Comparison of ENCODE assay signal across 9 cellular contexts in genomic region chr2:98935111-98935770, GRCh38. TPM values are rescaled to one million over a fixed set of nuclear protein-coding genes. Genes with fewer than 3 reads are reported as not detected.
A peak's percentile ranks its signal among the peaks of the same experiment; 100 is the strongest.
DNase-seq lines count a peak whose midpoint lies in the region; ATAC-seq and TF ChIP-seq lines count a peak whose summit lies in the region.
"Had no signal": no experiment of that assay in that cellular context is flagged by ENCODE, and none has a peak within 500 bp of the region (broad histone marks: within the 10 kb centered on the region; RNA-seq: fewer than 3 reads in every experiment).

No MANE protein-coding gene starts in this region.

- H3K4me3 ChIP-seq in CD8-positive, alpha-beta T cell (ENCODE audit: low read depth, low read length), result peak overlapping the region; percentile 30
- H3K4me3 ChIP-seq in LNCaP clone FGC (ENCODE audit: low read depth, low read length), result peak overlapping the region; percentile 13; the same call in 1 of the 2 replicates
- H3K4me3 ChIP-seq in colonic mucosa, result peak overlapping the region; percentile 34

- intact Hi-C loops in CD8-positive, alpha-beta T cell (cut with DNase I, micrococcal nuclease), result loop anchor here in 1 of 2 experiments (10.0 kb wide), 2 partner anchors 240 to 290 kb away; no protein-coding TSS in a partner anchor
- intact Hi-C loops in colonic mucosa (cut with DNase I), result no loop called here

- H3K27ac Mint-ChIP-seq in CD8-positive, alpha-beta T cell, result no peak overlapping the region
- no peak overlapping the region for H3K27ac Mint-ChIP-seq in nephron
- H3K27ac Mint-ChIP-seq: dendritic cell treated with granulocyte-macrophage colony-stimulating factor and Interleukin-4, amounts not matched to agents 40 ng/mL and 50 ng/mL, for 4 days had no signal

- no peaks in the 10 kb centered on the region for H3K36me3 ChIP-seq in CD8-positive, alpha-beta T cell (ENCODE audit: insufficient read depth, low read length)
- no peaks in the 10 kb centered on the region for H3K36me3 ChIP-seq in colonic mucosa

- no peaks in the 10 kb centered on the region for H3K9me3 ChIP-seq in CD8-positive, alpha-beta T cell (ENCODE audit: low read length)
- no peaks in the 10 kb centered on the region for H3K9me3 ChIP-seq in colonic mucosa

- POLR2A ChIA-PET in CD8-positive, alpha-beta T cell (lab: Charles Lee), result no interaction called here

- peaks cover 13% of the 10 kb centered on the region for H3K4me1 Mint-ChIP-seq in CD8-positive, alpha-beta T cell (ENCODE audit: low read depth)
- H3K4me1 Mint-ChIP-seq in nephron, result peaks cover 10% of the 10 kb centered on the region

- H3K9ac ChIP-seq in colonic mucosa (ENCODE audit: low read depth in 2 of 2, low read length in 2 of 2), result no peak overlapping the region

- peaks cover 9% of the 10 kb centered on the region for H3K4me1 ChIP-seq in CD8-positive, alpha-beta T cell (ENCODE audit: insufficient read depth, low read length)
- peaks cover 6% of the 10 kb centered on the region for H3K4me1 ChIP-seq in colonic mucosa

- peaks cover 54% of the 10 kb centered on the region for H3K27me3 Mint-ChIP-seq in CD8-positive, alpha-beta T cell (ENCODE audit: low read depth)
- peaks cover 83% of the 10 kb centered on the region for H3K27me3 Mint-ChIP-seq in nephron (ENCODE audit: low read depth)

- CTCF ChIA-PET in CD8-positive, alpha-beta T cell (lab: Charles Lee), result interaction anchor here (0.6 kb wide), 2 partner anchors 43 to 68 kb away, joined by 3 read pairs; no protein-coding TSS in a partner anchor

- H3K27me3 ChIP-seq in CD8-positive, alpha-beta T cell (ENCODE audit: insufficient read depth, low read length), result peaks cover 9% of the 10 kb centered on the region
- peaks cover 29% of the 10 kb centered on the region for H3K27me3 ChIP-seq in colonic mucosa

- ATAC-seq in CD8-positive, alpha-beta T cell, result no peak
- ATAC-seq in HG02840 (IDR thresholded peaks at IDR 0.05; ENCODE audit: low FRiP score, unreplicated experiment), result no peak

- TF ChIP-seq CTCF in CD8-positive, alpha-beta T cell (IDR thresholded peaks at IDR 0.05), result no peak
- TF ChIP-seq CTCF in LNCaP clone FGC (IDR thresholded peaks at IDR 0.05; ENCODE audit: control insufficient read depth, extremely low read depth, insufficient read depth) (no peak), colonic mucosa (IDR thresholded peaks at IDR 0.05) (no peak), nephron (IDR thresholded peaks at IDR 0.05; ENCODE audit: unreplicated experiment in 3 of 3) (no peak)

- H3K4me3 Mint-ChIP-seq in CD8-positive, alpha-beta T cell, result peak overlapping the region; percentile 71
- peak overlapping the region; percentile 56 to 78 (median 72) for H3K4me3 Mint-ChIP-seq in nephron
- H3K4me3 Mint-ChIP-seq: dendritic cell treated with granulocyte-macrophage colony-stimulating factor and Interleukin-4, amounts not matched to agents 40 ng/mL and 50 ng/mL, for 4 days had no signal

- H3K36me3 Mint-ChIP-seq in CD8-positive, alpha-beta T cell, result no peaks in the 10 kb centered on the region
- no peaks in the 10 kb centered on the region for H3K36me3 Mint-ChIP-seq in nephron (ENCODE audit: low read depth)

- no peak overlapping the region for H3K27ac ChIP-seq in CD8-positive, alpha-beta T cell (ENCODE audit: low read depth, low read length)
- H3K27ac ChIP-seq in colonic mucosa, result no peak overlapping the region

- no peak for DNase-seq in CD8-positive, alpha-beta T cell
- DNase-seq in LNCaP clone FGC (ENCODE audit: low read depth) (no peak), colonic mucosa (no peak), DMS114 treated with DMSO at 0.1 percent for 48 hours (lab: John Stamatoyannopoulos, UW; ENCODE audit: unreplicated experiment) (no peak), GM03348 (ENCODE audit: low spot score) (no peak)
- DNase-seq in activated CD4-positive, alpha-beta T cell treated with anti-CD3 and anti-CD28 coated beads, Interleukin-2, amount 50 U/mL, for 1 hour, result no peak

- no peaks in the 10 kb centered on the region for H3K9me3 Mint-ChIP-seq in CD8-positive, alpha-beta T cell
- H3K9me3 Mint-ChIP-seq in nephron, result no peaks in the 10 kb centered on the region
- H3K9me3 Mint-ChIP-seq: dendritic cell treated with granulocyte-macrophage colony-stimulating factor and Interleukin-4, amounts not matched to agents 40 ng/mL and 50 ng/mL, for 4 days had no signal

RNA-seq across cellular contexts. Expression of gene CRACDL, which starts 0.8 kb away (rescaled TPM):
- total RNA-seq in CD8-positive, alpha-beta T cell, result under 1 TPM; 0.75 to 0.84 TPM
- 10 to 100 TPM; 11.5 to 22.3 TPM for total RNA-seq in colonic mucosa

Comparison
In these comparisons a context has a peak if more than half of its experiments do, and no peak if none do; other contexts are left out.
1. RNA of gene CRACDL, which starts 0.8 kb away (total RNA-seq): 11.5 to 22.3 TPM in colonic mucosa; 0.75 to 0.84 TPM in CD8-positive, alpha-beta T cell; every median in the first group is over 4 times any median in the second.
2. Peak in every context shown above with its lines, with median percentiles within 50 percentile points of each other: H3K4me3 ChIP-seq.